Comparison of ENCODE assay signal across 2 cellular contexts in the genomic region with DNA sequence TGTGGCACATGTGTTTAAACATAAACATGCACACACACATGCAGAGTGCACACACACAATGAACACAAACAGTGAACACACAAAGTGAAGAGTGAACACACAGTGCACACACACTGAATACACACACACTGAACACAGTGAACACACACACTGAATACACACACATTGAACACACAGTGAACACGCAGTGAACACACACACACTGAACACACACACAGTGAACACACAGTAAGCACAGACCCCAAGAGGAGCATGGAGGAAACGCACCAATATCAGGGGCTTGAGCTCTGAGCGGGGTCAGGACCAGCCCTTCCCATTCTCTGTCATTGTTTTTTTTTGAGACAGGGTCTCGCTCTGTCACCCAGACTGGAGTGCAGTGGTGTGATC.
TF ChIP-seq lines count a peak whose summit lies in the region.

No MANE protein-coding gene starts in this region.

TF ChIP-seq in IMR-90, 13 proteins besides CTCF, POLR2A, EP300 and RAD21:
- TF ChIP-seq MXI1 (IDR thresholded peaks at IDR 0.05; ENCODE audit: borderline replicate concordance, low read depth, low read length), result no peak
- no peak for TF ChIP-seq MAFK (IDR thresholded peaks at IDR 0.05; ENCODE audit: low read depth, low read length)
- TF ChIP-seq FOS (IDR thresholded peaks at IDR 0.05; ENCODE audit: low read depth, low read length), result no peak
- TF ChIP-seq CEBPB (IDR thresholded peaks at IDR 0.05; ENCODE audit: low read depth, low read length), result no peak
- TF ChIP-seq RFX5 (IDR thresholded peaks at IDR 0.05; ENCODE audit: low read depth, low read length), result no peak
- no peak for TF ChIP-seq RCOR1 (IDR thresholded peaks at IDR 0.05; ENCODE audit: insufficient replicate concordance, low read length)
- TF ChIP-seq CHD1 (IDR thresholded peaks at IDR 0.05; ENCODE audit: low read depth, low read length), result no peak
- TF ChIP-seq, protein P1, sequence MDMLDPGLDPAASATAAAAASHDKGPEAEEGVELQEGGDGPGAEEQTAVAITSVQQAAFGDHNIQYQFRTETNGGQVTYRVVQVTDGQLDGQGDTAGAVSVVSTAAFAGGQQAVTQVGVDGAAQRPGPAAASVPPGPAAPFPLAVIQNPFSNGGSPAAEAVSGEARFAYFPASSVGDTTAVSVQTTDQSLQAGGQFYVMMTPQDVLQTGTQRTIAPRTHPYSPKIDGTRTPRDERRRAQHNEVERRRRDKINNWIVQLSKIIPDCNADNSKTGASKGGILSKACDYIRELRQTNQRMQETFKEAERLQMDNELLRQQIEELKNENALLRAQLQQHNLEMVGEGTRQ (IDR thresholded peaks at IDR 0.05; ENCODE audit: low read depth, low read length), result no peak
- no peak for TF ChIP-seq SMC3 (IDR thresholded peaks at IDR 0.05; ENCODE audit: low read depth, low read length)

TF ChIP-seq in H1, 55 proteins besides CTCF, POLR2A, EP300 and RAD21:
- TF ChIP-seq TBP (IDR thresholded peaks at IDR 0.05; ENCODE audit: low read depth, low read length) (no peak), RNF2 (IDR thresholded peaks at IDR 0.05; ENCODE audit: borderline replicate concordance, low read depth, low read length, missing control alignments, poor library complexity, severe bottlenecking) (no peak), SP4 (IDR thresholded peaks at IDR 0.05; ENCODE audit: low read length) (no peak), TAF7 (optimal IDR thresholded peaks at IDR 0.05; ENCODE audit: borderline replicate concordance, low read depth, low read length) (no peak), CREB1 (IDR thresholded peaks at IDR 0.05) (no peak), CTBP2 (IDR thresholded peaks at IDR 0.05; ENCODE audit: borderline replicate concordance, insufficient read depth, insufficient read length, low read length) (no peak), BRCA1 (IDR thresholded peaks at IDR 0.05; ENCODE audit: low read depth, low read length) (no peak)
